In genomic region chr1:19274636-19275035, GRCh38 we compare ENCODE assay signal across 13 cellular contexts.
"Had no signal": no experiment of that assay in that cellular context is flagged by ENCODE, and none has a peak within 500 bp of the region (broad histone marks: within the 10 kb centered on the region; RNA-seq: fewer than 3 reads in every experiment).

No MANE protein-coding gene starts in this region.

- H3K4me1 ChIP-seq: gastrocnemius medialis, left lung, prostate gland, right atrium auricular region, uterus had no signal

- H3K9me3 Mint-ChIP-seq: neural crest cell had no signal

- H3K27me3 ChIP-seq: cardiac muscle cell, right atrium auricular region, uterus had no signal

- H3K27ac ChIP-seq: cardiac muscle cell, gastrocnemius medialis, left lung, prostate gland, right atrium auricular region, uterus had no signal

- H3K9me3 ChIP-seq: gastrocnemius medialis, prostate gland, right atrium auricular region, transverse colon, uterus had no signal

- H3K4me3 ChIP-seq: cardiac muscle cell, gastrocnemius medialis, left lung, prostate gland, right atrium auricular region, uterus had no signal

- DNase-seq: activated CD4-positive, alpha-beta T cell treated with anti-CD3 and anti-CD28 coated beads, Interleukin-2, amount 50 U/mL, for 48 hours; activated gamma-delta T cell; gastrocnemius medialis; head of caudate nucleus; left lung; stimulated activated naive CD8-positive, alpha-beta T cell treated with anti-CD3 and anti-CD28 coated beads, Interleukin-15, Interleukin-2, amounts not matched to agents 100 U/mL and 50 U/mL, for 24 hours; transverse colon; uterus had no signal

- H3K36me3 ChIP-seq: cardiac muscle cell, gastrocnemius medialis, left lung, prostate gland, right atrium auricular region, transverse colon, uterus had no signal

- H3K27ac Mint-ChIP-seq: activated naive CD4-positive, alpha-beta T cell treated with anti-CD3 and anti-CD28 coated beads, Interleukin-2, amount 50 U/mL, for 24 hours had no signal

- H3K4me3 Mint-ChIP-seq: activated naive CD4-positive, alpha-beta T cell treated with anti-CD3 and anti-CD28 coated beads, Interleukin-2, amount 50 U/mL, for 24 hours; neural crest cell had no signal

- H3K4me1 Mint-ChIP-seq: neural crest cell had no signal

- ATAC-seq: gastrocnemius medialis had no signal
